In the genomic region with DNA sequence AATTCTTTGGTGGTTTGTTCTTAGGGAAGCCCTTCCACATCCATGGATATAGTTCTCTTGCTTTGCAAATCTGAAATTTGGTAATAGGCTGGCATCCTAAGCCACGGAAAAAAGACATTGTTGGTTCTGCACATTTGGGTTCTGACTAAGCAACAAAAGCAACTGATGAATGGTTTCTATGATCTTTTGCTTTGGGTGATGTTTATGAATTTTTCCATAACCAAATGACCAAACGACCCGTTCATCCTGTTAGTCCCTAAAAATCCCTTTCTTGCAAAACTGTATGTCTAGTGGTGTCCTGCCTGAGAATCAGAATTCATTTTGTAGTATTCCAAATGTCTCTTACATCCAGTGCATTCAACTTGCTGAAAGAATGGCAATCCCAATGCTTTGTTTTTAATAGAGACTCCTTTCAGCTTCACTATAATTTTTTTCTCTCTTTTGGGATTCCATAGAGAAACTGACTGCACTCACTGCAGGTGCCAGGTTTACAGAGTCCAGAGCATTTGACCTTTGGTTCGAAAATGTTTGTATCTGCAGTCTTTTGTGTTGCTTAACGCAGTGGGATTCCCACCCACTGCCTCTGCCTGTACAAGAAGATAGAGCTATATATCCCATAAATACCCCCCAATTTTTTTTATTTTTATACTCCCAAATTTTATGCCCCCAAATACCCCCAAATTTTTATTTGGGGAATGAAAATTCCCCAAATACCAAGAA, we compare ENCODE assay signal across 14 cellular contexts. TPM values are rescaled to one million over a fixed set of nuclear protein-coding genes. Genes with fewer than 3 reads are reported as not detected.
DNase-seq lines count a peak whose midpoint lies in the region; ATAC-seq and TF ChIP-seq lines count a peak whose summit lies in the region.
"Had no signal": no experiment of that assay in that cellular context is flagged by ENCODE, and none has a peak within 500 bp of the region (broad histone marks: within the 10 kb centered on the region; RNA-seq: fewer than 3 reads in every experiment).

No MANE protein-coding gene starts in this region.

- H3K27me3 Mint-ChIP-seq in MCF 10A (ENCODE audit: insufficient read depth, unreplicated experiment) = no peaks in the 10 kb centered on the region
- no peaks in the 10 kb centered on the region for H3K27me3 Mint-ChIP-seq in activated T-helper 1 cell treated with anti-CD3 and anti-CD28 coated beads, Interleukin-12 subunit alpha, Interleukin-12 subunit beta, Interleukin-2, Interleukin-4 antibody, amounts not matched to agents 30 ng/mL and 10 ng/mL and 1 ng/mL, durations not matched to agents 14 hours and 24 hours and 36 hours (ENCODE audit: insufficient read depth)

- DNase-seq in MCF 10A (ENCODE audit: unreplicated experiment) (no peak), breast epithelium (ENCODE audit: low spot score in 2 of 2) (no peak), left lung (no peak), tibial nerve (ENCODE audit: low spot score in 2 of 2) (no peak), NCI-H1436 (lab: John Stamatoyannopoulos, UW) (no peak), KBM-7 (no peak), lower leg skin (ENCODE audit: low spot score in 2 of 2) (no peak)
- no peak for DNase-seq in activated T-helper 1 cell treated with anti-CD3 and anti-CD28 coated beads, Interleukin-12 subunit alpha, Interleukin-12 subunit beta, Interleukin-2, Interleukin-4 antibody, amounts not matched to agents 30 ng/mL and 10 ng/mL and 1 ng/mL, durations not matched to agents 14 hours and 24 hours and 36 hours (ENCODE audit: low spot score)
- DNase-seq: activated CD4-positive, alpha-beta T cell treated with anti-CD3 and anti-CD28 coated beads for 1 hour; activated naive CD4-positive, alpha-beta T cell treated with Interleukin-2 at 50 U/mL for 16 hours; gastrocnemius medialis; stimulated activated CD4-positive, alpha-beta T cell treated with anti-CD3 and anti-CD28 coated beads, Interleukin-12 subunit alpha, Interleukin-12 subunit beta, amount 100 ng/mL, for 4 hours had no signal

- TF ChIP-seq POLR2A in breast epithelium (IDR thresholded peaks at IDR 0.05) (no peak), tibial nerve (IDR thresholded peaks at IDR 0.05) (no peak), lower leg skin (IDR thresholded peaks at IDR 0.05) (no peak)

- BruUV-seq in MCF 10A (replicated peaks; lab: Mats Ljungman, UMichigan) = no TSS peak

- peaks cover 25% of the 10 kb centered on the region for H3K4me1 Mint-ChIP-seq in MCF 10A (ENCODE audit: insufficient read depth, unreplicated experiment)
- peaks cover 27% of the 10 kb centered on the region for H3K4me1 Mint-ChIP-seq in activated T-helper 1 cell treated with anti-CD3 and anti-CD28 coated beads, Interleukin-12 subunit alpha, Interleukin-12 subunit beta, Interleukin-2, Interleukin-4 antibody, amounts not matched to agents 30 ng/mL and 10 ng/mL and 1 ng/mL, durations not matched to agents 14 hours and 24 hours and 36 hours (ENCODE audit: low read depth)

- H3K27me3 ChIP-seq in breast epithelium = no peaks in the 10 kb centered on the region
- H3K27me3 ChIP-seq in left lung = no peaks in the 10 kb centered on the region
- H3K27me3 ChIP-seq in tibial nerve = no peaks in the 10 kb centered on the region
- H3K27me3 ChIP-seq: gastrocnemius medialis, neural progenitor cell had no signal

- no peak for ATAC-seq in left lung
- ATAC-seq: gastrocnemius medialis had no signal

- intact Hi-C loops in MCF 10A (cut with micrococcal nuclease) (loop anchor here (5.0 to 10.0 kb wide), 2 partner anchors 50 to 1068 kb away; partner anchors contain the start of genes C9orf50 and NTMT1), breast epithelium (cut with DNase I; ENCODE audit: low total_unique reads) (no loop called here), left lung (cut with DNase I) (no loop called here), lower leg skin (cut with DNase I; ENCODE audit: low total_unique reads) (no loop called here)
- intact Hi-C loops in activated T-helper 1 cell treated with anti-CD3 and anti-CD28 coated beads, Interleukin-12 subunit alpha, Interleukin-12 subunit beta, Interleukin-2, Interleukin-4 antibody, amounts not matched to agents 30 ng/mL and 10 ng/mL and 1 ng/mL, durations not matched to agents 14 hours and 24 hours and 36 hours (cut with micrococcal nuclease) = loop anchor here (10.0 kb wide), 1 partner anchor 218 kb away; the partner anchor contains the start of gene ZER1

- H3K9me3 Mint-ChIP-seq in MCF 10A (ENCODE audit: unreplicated experiment) = no peaks in the 10 kb centered on the region
- H3K9me3 Mint-ChIP-seq in activated T-helper 1 cell treated with anti-CD3 and anti-CD28 coated beads, Interleukin-12 subunit alpha, Interleukin-12 subunit beta, Interleukin-2, Interleukin-4 antibody, amounts not matched to agents 30 ng/mL and 10 ng/mL and 1 ng/mL, durations not matched to agents 14 hours and 24 hours and 36 hours = no peaks in the 10 kb centered on the region
- H3K9me3 Mint-ChIP-seq: neural progenitor cell had no signal

- H3K36me3 ChIP-seq in breast epithelium (no peaks in the 10 kb centered on the region), left lung (peaks cover 0 to 2% of the 10 kb centered on the region in 2 donors), tibial nerve (no peaks in the 10 kb centered on the region)
- H3K36me3 ChIP-seq: gastrocnemius medialis, neural progenitor cell had no signal

- in situ Hi-C loops in KBM-7 (cut with MboI; ENCODE audit: low pct_unique_long_range_greater_than_20kb, low sequenced_read_pairs) = no loop called here

- H3K4me3 Mint-ChIP-seq in MCF 10A (ENCODE audit: unreplicated experiment) = peak overlapping the region; percentile 21
- H3K4me3 Mint-ChIP-seq in activated T-helper 1 cell treated with anti-CD3 and anti-CD28 coated beads, Interleukin-12 subunit alpha, Interleukin-12 subunit beta, Interleukin-2, Interleukin-4 antibody, amounts not matched to agents 30 ng/mL and 10 ng/mL and 1 ng/mL, durations not matched to agents 14 hours and 24 hours and 36 hours = no peak overlapping the region
- H3K4me3 Mint-ChIP-seq: neural progenitor cell had no signal

- H3K27ac ChIP-seq in breast epithelium (no peak overlapping the region), left lung (peak overlapping the region; percentile 20 to 33), tibial nerve (peak overlapping the region in 3 of 4 donors; percentile 28 to 98 (median 94))
- H3K27ac ChIP-seq: neural progenitor cell had no signal

- 28 to 38% methylated on average over 5 of the region's 5 CpGs for WGBS in tibial nerve, 2 donors
- whole genome bisulfite sequencing in lower leg skin, 2 donors = 70 to 75% methylated on average over 5 of the region's 5 CpGs

- CTCF ChIA-PET in MCF 10A (lab: Yijun Ruan, JAX) = interaction anchor here (0.6 to 0.8 kb wide), 3 partner anchors 78 to 144 kb away, joined by 3 to 5 read pairs (median 4); no protein-coding TSS in a partner anchor

- TF ChIP-seq CTCF in MCF 10A (IDR thresholded peaks at IDR 0.05; ENCODE audit: unreplicated experiment) (no peak), breast epithelium (IDR thresholded peaks at IDR 0.05) (no peak), left lung (IDR thresholded peaks at IDR 0.05) (no peak), tibial nerve (IDR thresholded peaks at IDR 0.05) (no peak), lower leg skin (IDR thresholded peaks at IDR 0.05) (no peak)

- H3K36me3 Mint-ChIP-seq in MCF 10A (ENCODE audit: insufficient read depth, unreplicated experiment) = peaks cover 42% of the 10 kb centered on the region
- peaks cover 11% of the 10 kb centered on the region for H3K36me3 Mint-ChIP-seq in activated T-helper 1 cell treated with anti-CD3 and anti-CD28 coated beads, Interleukin-12 subunit alpha, Interleukin-12 subunit beta, Interleukin-2, Interleukin-4 antibody, amounts not matched to agents 30 ng/mL and 10 ng/mL and 1 ng/mL, durations not matched to agents 14 hours and 24 hours and 36 hours (ENCODE audit: low read depth)

- H3K9me3 ChIP-seq in breast epithelium (no peaks in the 10 kb centered on the region), left lung (no peaks in the 10 kb centered on the region), tibial nerve (no peaks in the 10 kb centered on the region)
- H3K9me3 ChIP-seq: gastrocnemius medialis had no signal

- no peak for TF ChIP-seq EP300 in tibial nerve (IDR thresholded peaks at IDR 0.05)

- peaks cover 22 to 33% of the 10 kb centered on the region in 2 donors for H3K4me1 ChIP-seq in breast epithelium
- peaks cover 40 to 63% of the 10 kb centered on the region in 2 donors for H3K4me1 ChIP-seq in left lung
- peaks cover 0 to 80% (median 64%) of the 10 kb centered on the region in 4 donors for H3K4me1 ChIP-seq in tibial nerve

- H3K27ac Mint-ChIP-seq in MCF 10A (ENCODE audit: low read depth, unreplicated experiment) = peak overlapping the region; percentile 31
- peak overlapping the region; percentile 52 for H3K27ac Mint-ChIP-seq in activated T-helper 1 cell treated with anti-CD3 and anti-CD28 coated beads, Interleukin-12 subunit alpha, Interleukin-12 subunit beta, Interleukin-2, Interleukin-4 antibody, amounts not matched to agents 30 ng/mL and 10 ng/mL and 1 ng/mL, durations not matched to agents 14 hours and 24 hours and 36 hours
- H3K27ac Mint-ChIP-seq: neural progenitor cell had no signal

- H3K4me3 ChIP-seq in breast epithelium (no peak overlapping the region), left lung (no peak overlapping the region), tibial nerve (no peak overlapping the region), lower leg skin (ENCODE audit: low read depth, poor library complexity, severe bottlenecking) (no peak overlapping the region)
- H3K4me3 ChIP-seq: coronary artery, gastrocnemius medialis, neural progenitor cell had no signal

- POLR2A ChIA-PET in MCF 10A (lab: Yijun Ruan, JAX) = interaction anchor here (0.6 to 7.6 kb wide), 10 partner anchors 10 to 135 kb away, joined by 3 to 85 read pairs (median 4); partner anchors contain the start of gene GLE1

RNA-seq across cellular contexts. Expression of gene SPTAN1, which starts 4.7 kb away (rescaled TPM):
- total RNA-seq in MCF 10A (2022) (254 and 280 TPM in 2 replicates), breast epithelium (100 to 1,000 TPM; 217 to 264 (median 254) TPM), left lung (100 to 1,000 TPM; 329 to 404 TPM), tibial nerve (100 to 1,000 TPM; 491 to 540 (median 508) TPM), lower leg skin (100 to 1,000 TPM; 223 to 331 (median 293) TPM)
- 298 and 304 TPM in 2 replicates for total RNA-seq in activated T-helper 1 cell treated with anti-CD3 and anti-CD28 coated beads, Interleukin-12 subunit alpha, Interleukin-12 subunit beta, Interleukin-2, Interleukin-4 antibody, amounts not matched to agents 30 ng/mL and 10 ng/mL and 1 ng/mL, durations not matched to agents 14 hours and 24 hours and 36 hours

RNA-seq across cellular contexts. Expression of gene GLE1, which starts 52.6 kb away (rescaled TPM):
- 34.1 TPM in 2 replicates for total RNA-seq in MCF 10A (2022)
- total RNA-seq in breast epithelium = 10 to 100 TPM; 22.9 to 31.9 (median 26.7) TPM
- 51.4 and 52.0 TPM in 2 replicates for total RNA-seq in activated T-helper 1 cell treated with anti-CD3 and anti-CD28 coated beads, Interleukin-12 subunit alpha, Interleukin-12 subunit beta, Interleukin-2, Interleukin-4 antibody, amounts not matched to agents 30 ng/mL and 10 ng/mL and 1 ng/mL, durations not matched to agents 14 hours and 24 hours and 36 hours
- 10 to 100 TPM; 21.6 to 27.8 TPM for total RNA-seq in left lung
- total RNA-seq in tibial nerve = 10 to 100 TPM; 24.5 to 30.4 (median 28.8) TPM
- 10 to 100 TPM; 28.6 to 44.3 (median 30.8) TPM for total RNA-seq in lower leg skin

Comparison
In these comparisons a context has a peak if more than half of its experiments do, and no peak if none do; other contexts are left out.
1. intact Hi-C loops: an anchor here in MCF 10A (5.0 to 10.0 kb wide) and activated T-helper 1 cell treated with anti-CD3 and anti-CD28 coated beads, Interleukin-12 subunit alpha, Interleukin-12 subunit beta, Interleukin-2, Interleukin-4 antibody, amounts not matched to agents 30 ng/mL and 10 ng/mL and 1 ng/mL, durations not matched to agents 14 hours and 24 hours and 36 hours (10.0 kb wide); none called in breast epithelium, left lung and lower leg skin.
2. H3K27ac ChIP-seq: peak in left lung (2 of 2) and tibial nerve (3 of 4); none in breast epithelium (0 of 2).